ENCODE assay signal across 24 cellular contexts in the genomic region with DNA sequence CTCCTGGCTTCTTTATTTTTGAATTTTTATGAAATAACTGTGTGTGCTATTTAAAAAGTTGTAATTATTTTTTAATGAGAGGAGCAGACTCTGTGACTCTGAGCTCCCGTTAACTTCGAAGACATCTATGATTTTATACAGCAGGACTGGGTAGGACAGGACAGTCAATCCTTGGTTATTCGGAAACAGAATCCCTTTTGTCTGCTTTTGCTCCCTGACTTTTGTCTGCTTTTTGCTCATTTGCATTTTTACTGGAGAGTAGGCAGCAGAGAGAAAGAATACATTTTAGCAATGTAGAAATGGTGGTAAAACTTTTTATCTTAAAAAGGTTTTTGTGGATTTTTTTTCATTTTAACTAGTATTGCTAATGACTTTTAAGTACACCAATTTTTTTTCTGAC.
"Had no signal": no experiment of that assay in that cellular context is flagged by ENCODE, and none has a peak within 500 bp of the region (broad histone marks: within the 10 kb centered on the region; RNA-seq: fewer than 3 reads in every experiment).

No MANE protein-coding gene starts in this region.

- H3K9ac ChIP-seq: neural progenitor cell had no signal

- ATAC-seq: naive thymus-derived CD4-positive, alpha-beta T cell; natural killer cell; pancreas; right cardiac atrium; sciatic nerve; stimulated activated effector memory CD8-positive, alpha-beta T cell treated with anti-CD3 and anti-CD28 coated beads, Interleukin-12 subunit alpha, Interleukin-12 subunit beta, amount 100 ng/mL, for 72 hours; stimulated activated naive B cell treated with anti-CD40 and anti-IgM and Interleukin-4, amounts not matched to agents 10 μg/mL and 1 μg/mL and 100 μg/mL, for 72 hours had no signal

- DNase-seq: naive thymus-derived CD4-positive, alpha-beta T cell; natural killer cell; occipital lobe; pancreas; posterior cingulate gyrus; psoas muscle; right cardiac atrium; stimulated activated CD4-positive, alpha-beta T cell treated with anti-CD3 and anti-CD28 coated beads, Interleukin-15, amount 100 ng/mL, for 24 hours; stimulated activated CD4-positive, alpha-beta T cell treated with anti-CD3 and anti-CD28 coated beads, Interleukin-2, amount 100 ng/mL, for 24 hours; stimulated activated CD4-positive, alpha-beta T cell treated with anti-CD3 and anti-CD28 coated beads, Interleukin-2, amount 100 ng/mL, for 48 hours; stimulated activated CD4-positive, alpha-beta T cell treated with anti-CD3 and anti-CD28 coated beads, Interleukin-4, amount 100 ng/mL, for 24 hours; stimulated activated naive B cell treated with anti-CD40 and anti-IgM and Interleukin-4, amounts not matched to agents 10 μg/mL and 1 μg/mL and 100 μg/mL, for 72 hours; stimulated activated naive CD4-positive, alpha-beta T cell treated with Interleukin-2 at 50 U/mL for 16 hours; stomach; thyroid gland; trophoblast cell; upper lobe of left lung had no signal

- H2AFZ ChIP-seq: neural progenitor cell had no signal

- H3K27ac ChIP-seq: neural progenitor cell, pancreas, psoas muscle, skin epidermis, stomach, thoracic aorta, thyroid gland, upper lobe of left lung, vagina had no signal

- H3K9me3 ChIP-seq: pancreas, psoas muscle, thoracic aorta, thyroid gland, upper lobe of left lung, vagina had no signal

- H3K36me3 ChIP-seq: neural progenitor cell, pancreas, thyroid gland, vagina had no signal

- H3K27me3 ChIP-seq: neural progenitor cell, pancreas, stomach, thyroid gland, tibial nerve, upper lobe of left lung, vagina had no signal

- H3K4me2 ChIP-seq: neural progenitor cell had no signal

- H3K4me1 ChIP-seq: pancreas, thyroid gland, upper lobe of left lung had no signal

- H3K4me3 ChIP-seq: neural progenitor cell, pancreas, psoas muscle, skin epidermis, stomach, thoracic aorta, thyroid gland, tibial nerve, upper lobe of left lung, vagina had no signal
